1 cellular context compared by ENCODE assay signal in genomic region chr6:135496805-135497411, GRCh38.
TF ChIP-seq lines count a peak whose summit lies in the region.

No MANE protein-coding gene starts in this region.

TF ChIP-seq in HepG2, 621 proteins besides CTCF, POLR2A, EP300 and RAD21 (continues in another document):
- TF ChIP-seq ZBTB46 (CRISPR knock-in tag; IDR thresholded peaks at IDR 0.05; ENCODE audit: borderline replicate concordance) (no peak), ZBTB14 (CRISPR knock-in tag; IDR thresholded peaks at IDR 0.05) (no peak), KLF15 (CRISPR knock-in tag; IDR thresholded peaks at IDR 0.05; ENCODE audit: borderline replicate concordance) (no peak), FOXA1 (IDR thresholded peaks at IDR 0.05) (no peak), FOXA1 (CRISPR knock-in tag; IDR thresholded peaks at IDR 0.05) (no peak), STAT6 (CRISPR knock-in tag; IDR thresholded peaks at IDR 0.05; ENCODE audit: borderline replicate concordance) (0 out of 2 replicates have a peak, but pooled peaks have one; percentile 32), ZNF572 (CRISPR knock-in tag; IDR thresholded peaks at IDR 0.05) (no peak), SNAI1 (CRISPR knock-in tag; IDR thresholded peaks at IDR 0.05; ENCODE audit: borderline replicate concordance) (no peak), TOPORS (CRISPR knock-in tag; IDR thresholded peaks at IDR 0.05) (no peak), RFXAP (CRISPR knock-in tag; IDR thresholded peaks at IDR 0.05; ENCODE audit: borderline replicate concordance) (no peak), DNMT1 (CRISPR knock-in tag; IDR thresholded peaks at IDR 0.05) (no peak), KDM2A (CRISPR knock-in tag; IDR thresholded peaks at IDR 0.05; ENCODE audit: borderline replicate concordance, low read depth) (no peak), KAT7 (CRISPR knock-in tag; IDR thresholded peaks at IDR 0.05; ENCODE audit: borderline replicate concordance) (no peak), CREB3 (CRISPR knock-in tag; IDR thresholded peaks at IDR 0.05) (no peak), AKNA (CRISPR knock-in tag; IDR thresholded peaks at IDR 0.05; ENCODE audit: borderline replicate concordance) (0 out of 2 replicates have a peak, but pooled peaks have one; percentile 56), AHDC1 (CRISPR knock-in tag; IDR thresholded peaks at IDR 0.05; ENCODE audit: borderline replicate concordance) (0 out of 2 replicates have a peak, but pooled peaks have one; percentile 26), ZNF503 (CRISPR knock-in tag; IDR thresholded peaks at IDR 0.05) (no peak), ZBTB49 (CRISPR knock-in tag; IDR thresholded peaks at IDR 0.05; ENCODE audit: borderline replicate concordance) (no peak), JUN (CRISPR knock-in tag; IDR thresholded peaks at IDR 0.05) (no peak), ZSCAN21 (CRISPR knock-in tag; IDR thresholded peaks at IDR 0.05; ENCODE audit: borderline replicate concordance) (no peak), ESRRA (CRISPR knock-in tag; IDR thresholded peaks at IDR 0.05; ENCODE audit: low read depth) (no peak), HMG20A (CRISPR knock-in tag; IDR thresholded peaks at IDR 0.05; ENCODE audit: borderline replicate concordance) (no peak), ZEB1 (IDR thresholded peaks at IDR 0.05; ENCODE audit: insufficient replicate concordance, low read depth) (peak; percentile 9), GATAD2A (CRISPR knock-in tag; IDR thresholded peaks at IDR 0.05) (no peak), ZGPAT (CRISPR knock-in tag; IDR thresholded peaks at IDR 0.05) (no peak), FOXM1 (CRISPR knock-in tag; IDR thresholded peaks at IDR 0.05) (no peak), ZNF816 (CRISPR knock-in tag; IDR thresholded peaks at IDR 0.05; ENCODE audit: borderline replicate concordance) (0 out of 2 replicates have a peak, but pooled peaks have one; percentile 17), ZNF432 (CRISPR knock-in tag; IDR thresholded peaks at IDR 0.05; ENCODE audit: borderline replicate concordance) (no peak), ATM (IDR thresholded peaks at IDR 0.05; ENCODE audit: borderline replicate concordance) (no peak), ZNF10 (CRISPR knock-in tag; IDR thresholded peaks at IDR 0.05; ENCODE audit: borderline replicate concordance, low read depth) (no peak), MEIS1 (CRISPR knock-in tag; IDR thresholded peaks at IDR 0.05; ENCODE audit: borderline replicate concordance) (no peak), FOXJ3 (CRISPR knock-in tag; IDR thresholded peaks at IDR 0.05; ENCODE audit: borderline replicate concordance) (0 out of 2 replicates have a peak, but pooled peaks have one; percentile 34), ZNF234 (CRISPR knock-in tag; conservative IDR thresholded peaks at IDR 0.05) (no peak), ZNF598 (CRISPR knock-in tag; IDR thresholded peaks at IDR 0.05; ENCODE audit: borderline replicate concordance) (no peak)
